ENCODE assay signal across 21 cellular contexts in genomic region chr17:14580494-14580893, GRCh38.
"Had no signal": no experiment of that assay in that cellular context is flagged by ENCODE, and none has a peak within 500 bp of the region (broad histone marks: within the 10 kb centered on the region; RNA-seq: fewer than 3 reads in every experiment).

No MANE protein-coding gene starts in this region.

- H3K4me1 ChIP-seq: body of pancreas, heart right ventricle, upper lobe of left lung had no signal

- H3K36me3 ChIP-seq: heart right ventricle, upper lobe of left lung had no signal

- ATAC-seq: activated CD8-positive, alpha-beta T cell treated with anti-CD3 and anti-CD28 coated beads for 36 hours; activated T-helper 17 cell treated with anti-CD3 and anti-CD28 coated beads, Interleukin-2, amount 50 U/mL, for 72 hours; body of pancreas; heart right ventricle; left ventricle myocardium superior; stimulated activated naive CD8-positive, alpha-beta T cell treated with anti-CD3 and anti-CD28 coated beads, Interleukin-15, amount 100 ng/mL, for 72 hours had no signal

- FAIRE-seq: colon had no signal

- H3K9me3 ChIP-seq: body of pancreas, heart right ventricle, upper lobe of left lung had no signal

- H3K27ac ChIP-seq: body of pancreas, dorsolateral prefrontal cortex, heart right ventricle, skin epidermis, upper lobe of left lung had no signal

- H3K27me3 ChIP-seq: body of pancreas, upper lobe of left lung had no signal

- DNase-seq: activated CD4-positive, alpha-beta T cell treated with anti-CD3 and anti-CD28 coated beads, Interleukin-2, amount 10 ng/mL, durations not matched to agents 24 days and 14 days; activated CD8-positive, alpha-beta T cell treated with anti-CD3 and anti-CD28 coated beads for 36 hours; activated naive CD4-positive, alpha-beta T cell; activated naive CD8-positive, alpha-beta T cell treated with anti-CD3 and anti-CD28 coated beads for 36 hours; activated T-cell treated with anti-CD3 and anti-CD28 coated beads, Interleukin-2, amount 50 U/mL, for 1 hour; amygdala; body of pancreas; central memory CD4-positive, alpha-beta T cell; dorsolateral prefrontal cortex; heart right ventricle; kidney glomerular epithelial cell; left ventricle myocardium superior; naive B cell; stimulated activated CD4-positive, alpha-beta T cell treated with anti-CD3 and anti-CD28 coated beads, Interleukin-15, amount 100 ng/mL, for 24 hours; stimulated activated CD4-positive, alpha-beta T cell treated with anti-CD3 and anti-CD28 coated beads, Interleukin-4, amount 100 ng/mL, for 1 hour; stimulated activated naive CD8-positive, alpha-beta T cell treated with anti-CD3 and anti-CD28 coated beads, Interleukin-15, amount 100 ng/mL, for 72 hours; T-helper 9 cell; upper lobe of left lung had no signal

- H3K4me3 ChIP-seq: body of pancreas, dorsolateral prefrontal cortex, heart right ventricle, skin epidermis, upper lobe of left lung had no signal
